29 cellular contexts compared by ENCODE assay signal in the genomic region with DNA sequence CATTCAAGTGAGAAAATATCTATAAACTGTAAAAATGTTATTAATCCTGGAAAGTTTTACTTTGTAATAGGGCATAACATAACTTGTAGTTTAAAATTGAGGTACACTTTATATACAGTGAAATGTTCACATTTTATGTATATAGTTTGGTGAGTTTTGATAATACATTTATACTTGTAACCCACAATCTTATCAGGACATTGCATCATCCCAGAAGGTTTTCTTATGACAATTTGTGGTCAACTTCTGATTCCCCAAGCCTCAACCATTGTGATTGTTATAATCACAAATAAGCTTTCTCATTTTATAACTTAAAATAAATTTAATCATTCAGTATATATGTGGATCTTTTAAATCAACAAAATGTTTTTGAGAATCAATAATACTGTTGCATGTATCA.
"Had no signal": no experiment of that assay in that cellular context is flagged by ENCODE, and none has a peak within 500 bp of the region (broad histone marks: within the 10 kb centered on the region; RNA-seq: fewer than 3 reads in every experiment).

No MANE protein-coding gene starts in this region.

- H3K27ac Mint-ChIP-seq: natural killer cell treated with Interleukin-12 subunit alpha and Interleukin-12 subunit beta and Interleukin-15 and Interleukin-18, amount 100 ng/mL, for 72 hours; progenitor cell of endocrine pancreas; stimulated activated effector memory CD8-positive, alpha-beta T cell treated with anti-CD3 and anti-CD28 coated beads, Interleukin-12 subunit alpha, Interleukin-12 subunit beta, amount 100 ng/mL, for 72 hours; stimulated activated naive B cell treated with anti-CD40 and anti-IgM and Interleukin-4, amounts not matched to agents 10 μg/mL and 1 μg/mL and 100 μg/mL, for 72 hours; stimulated activated naive CD8-positive, alpha-beta T cell treated with anti-CD3 and anti-CD28 coated beads, Interleukin-15, Interleukin-2, amounts not matched to agents 100 ng/mL and 50 ng/mL, for 24 hours had no signal

- H3K36me3 ChIP-seq: neutrophil, ovary, right lobe of liver, sigmoid colon, stomach, thoracic aorta, thyroid gland, tibial nerve, upper lobe of left lung, vagina had no signal

- H3K27me3 Mint-ChIP-seq: natural killer cell treated with Interleukin-12 subunit alpha and Interleukin-12 subunit beta and Interleukin-15 and Interleukin-18, amount 100 ng/mL, for 72 hours; progenitor cell of endocrine pancreas; stimulated activated naive CD8-positive, alpha-beta T cell treated with anti-CD3 and anti-CD28 coated beads, Interleukin-15, Interleukin-2, amounts not matched to agents 100 ng/mL and 50 ng/mL, for 24 hours had no signal

- H3K4me3 ChIP-seq: ovary, psoas muscle, right lobe of liver, sigmoid colon, stomach, thoracic aorta, thyroid gland, tibial nerve, upper lobe of left lung, vagina had no signal

- H3K27ac ChIP-seq: neutrophil, ovary, parathyroid adenoma, psoas muscle, right lobe of liver, sigmoid colon, stomach, thoracic aorta, thyroid gland, tibial nerve, upper lobe of left lung, vagina had no signal

- H3K9me3 ChIP-seq: neutrophil, ovary, psoas muscle, right lobe of liver, sigmoid colon, stomach, thoracic aorta, thyroid gland, tibial nerve, upper lobe of left lung, vagina had no signal

- H3K9ac ChIP-seq: parathyroid adenoma had no signal

- H2AFZ ChIP-seq: parathyroid adenoma had no signal

- H3K4me1 ChIP-seq: parathyroid adenoma, psoas muscle, right lobe of liver, sigmoid colon, stomach, thyroid gland, tibial nerve, upper lobe of left lung, vagina had no signal

- H3K4me1 Mint-ChIP-seq: nephron progenitor cell; neural crest cell; stimulated activated effector memory CD8-positive, alpha-beta T cell treated with anti-CD3 and anti-CD28 coated beads, Interleukin-12 subunit alpha, Interleukin-12 subunit beta, amount 100 ng/mL, for 72 hours had no signal

- H3K36me3 Mint-ChIP-seq: natural killer cell treated with Interleukin-12 subunit alpha and Interleukin-12 subunit beta and Interleukin-15 and Interleukin-18, amount 100 ng/mL, for 72 hours; stimulated activated effector memory CD8-positive, alpha-beta T cell treated with anti-CD3 and anti-CD28 coated beads, Interleukin-12 subunit alpha, Interleukin-12 subunit beta, amount 100 ng/mL, for 72 hours; stimulated activated naive B cell treated with anti-CD40 and anti-IgM and Interleukin-4, amounts not matched to agents 10 μg/mL and 1 μg/mL and 100 μg/mL, for 72 hours had no signal

- ATAC-seq: natural killer cell treated with Interleukin-12 subunit alpha and Interleukin-12 subunit beta and Interleukin-15 and Interleukin-18, amount 100 ng/mL, for 72 hours; psoas muscle; right cardiac atrium; right lobe of liver; stimulated activated effector memory CD8-positive, alpha-beta T cell treated with anti-CD3 and anti-CD28 coated beads, Interleukin-12 subunit alpha, Interleukin-12 subunit beta, amount 100 ng/mL, for 72 hours; stimulated activated naive B cell treated with anti-CD40 and anti-IgM and Interleukin-4, amounts not matched to agents 10 μg/mL and 1 μg/mL and 100 μg/mL, for 72 hours had no signal

- DNase-seq: nephron progenitor cell; nucleus accumbens; ovary; posterior cingulate gyrus; psoas muscle; right cardiac atrium; right lobe of liver; sigmoid colon; small intestine; stimulated activated CD4-positive, alpha-beta T cell treated with anti-CD3 and anti-CD28 coated beads, Interleukin-15, amount 100 ng/mL, for 24 hours; stimulated activated CD4-positive, alpha-beta T cell treated with anti-CD3 and anti-CD28 coated beads, Interleukin-2, amount 100 ng/mL, for 24 hours; stimulated activated CD4-positive, alpha-beta T cell treated with anti-CD3 and anti-CD28 coated beads, Interleukin-2, amount 100 ng/mL, for 48 hours; stimulated activated CD4-positive, alpha-beta T cell treated with anti-CD3 and anti-CD28 coated beads, Interleukin-4, amount 100 ng/mL, for 24 hours; stimulated activated naive B cell treated with anti-CD40 and anti-IgM and Interleukin-4, amounts not matched to agents 10 μg/mL and 1 μg/mL and 100 μg/mL, for 72 hours; stimulated activated naive CD4-positive, alpha-beta T cell treated with Interleukin-2 at 50 U/mL for 16 hours; stomach; thyroid gland; trophoblast cell; upper lobe of left lung had no signal

- H3K27me3 ChIP-seq: neutrophil, ovary, right lobe of liver, sigmoid colon, stomach, thyroid gland, tibial nerve, upper lobe of left lung, vagina had no signal

- H3K4me3 Mint-ChIP-seq: natural killer cell treated with Interleukin-12 subunit alpha and Interleukin-12 subunit beta and Interleukin-15 and Interleukin-18, amount 100 ng/mL, for 72 hours; nephron progenitor cell; neural crest cell; stimulated activated effector memory CD8-positive, alpha-beta T cell treated with anti-CD3 and anti-CD28 coated beads, Interleukin-12 subunit alpha, Interleukin-12 subunit beta, amount 100 ng/mL, for 72 hours; stimulated activated naive B cell treated with anti-CD40 and anti-IgM and Interleukin-4, amounts not matched to agents 10 μg/mL and 1 μg/mL and 100 μg/mL, for 72 hours; stimulated activated naive CD8-positive, alpha-beta T cell treated with anti-CD3 and anti-CD28 coated beads, Interleukin-15, Interleukin-2, amounts not matched to agents 100 ng/mL and 50 ng/mL, for 24 hours had no signal

- H3K9me3 Mint-ChIP-seq: nephron progenitor cell; neural crest cell; stimulated activated effector memory CD8-positive, alpha-beta T cell treated with anti-CD3 and anti-CD28 coated beads, Interleukin-12 subunit alpha, Interleukin-12 subunit beta, amount 100 ng/mL, for 72 hours; stimulated activated naive B cell treated with anti-CD40 and anti-IgM and Interleukin-4, amounts not matched to agents 10 μg/mL and 1 μg/mL and 100 μg/mL, for 72 hours; stimulated activated naive CD8-positive, alpha-beta T cell treated with anti-CD3 and anti-CD28 coated beads, Interleukin-15, Interleukin-2, amounts not matched to agents 100 ng/mL and 50 ng/mL, for 24 hours had no signal
